Comparison of ENCODE assay signal across 15 cellular contexts in genomic region chr7:74709880-74710671, GRCh38. TPM values are rescaled to one million over a fixed set of nuclear protein-coding genes. Genes with fewer than 3 reads are reported as not detected.
A peak's percentile ranks its signal among the peaks of the same experiment; 100 is the strongest.
DNase-seq lines count a peak whose midpoint lies in the region; ATAC-seq, FAIRE-seq and TF ChIP-seq lines count a peak whose summit lies in the region.
"Had no signal": no experiment of that assay in that cellular context is flagged by ENCODE, and none has a peak within 500 bp of the region (broad histone marks: within the 10 kb centered on the region; RNA-seq: fewer than 3 reads in every experiment).

No MANE protein-coding gene starts in this region.

- H3K4me2 ChIP-seq in osteoblast (ENCODE audit: insufficient read depth, low read length): no peak overlapping the region

- H3K4me1 ChIP-seq in right lobe of liver: peaks cover 0 to 39% (median 19%) of the 10 kb centered on the region in 4 donors
- H3K4me1 ChIP-seq in osteoblast (ENCODE audit: insufficient read depth, low read length): no peaks in the 10 kb centered on the region
- H3K4me1 ChIP-seq: SJSA1 had no signal

- in situ Hi-C loops in brain microvascular endothelial cell (cut with HindIII; ENCODE audit: low pct_ligation_motif_present, low sequenced_read_pairs): no loop called here

- peak; percentile 40 for TF ChIP-seq CTCF in brain microvascular endothelial cell (IDR thresholded peaks at IDR 0.05; ENCODE audit: low read depth, low read length, missing control alignments)
- TF ChIP-seq CTCF in right lobe of liver (IDR thresholded peaks at IDR 0.05): peak; percentile 35 to 58 (median 44)
- no peak for TF ChIP-seq CTCF in osteoblast (IDR thresholded peaks at IDR 0.05; ENCODE audit: extremely low read depth, low read depth, low read length)

- 43% methylated on average over 10 of the region's 10 CpGs for WGBS in right lobe of liver (ENCODE audit: insufficient coverage, low coverage, low lambda C conversion rate, missing lambda C conversion rate)

- peak; percentile 77 to 87 (median 80) for ATAC-seq in right lobe of liver
- no peak for ATAC-seq in HG03439 (IDR thresholded peaks at IDR 0.05; ENCODE audit: unreplicated experiment)

- H4K20me1 ChIP-seq in osteoblast (ENCODE audit: insufficient read depth, low read length): peaks cover 6% of the 10 kb centered on the region

- H3K27me3 ChIP-seq in brain microvascular endothelial cell (replicated peaks): no peaks in the 10 kb centered on the region
- H3K27me3 ChIP-seq in right lobe of liver: no peaks in the 10 kb centered on the region
- H3K27me3 ChIP-seq in osteoblast (ENCODE audit: insufficient read depth, low read length): no peaks in the 10 kb centered on the region
- H3K27me3 ChIP-seq: SJSA1 had no signal

- no peak overlapping the region for H2AFZ ChIP-seq in osteoblast (ENCODE audit: low read length)

- no peak overlapping the region for H3K27ac ChIP-seq in brain microvascular endothelial cell
- peak overlapping the region in 2 of 3 donors; percentile 23 to 57 for H3K27ac ChIP-seq in right lobe of liver
- H3K27ac ChIP-seq in osteoblast (ENCODE audit: low read depth, low read length): no peak overlapping the region
- H3K27ac ChIP-seq: SJSA1, VCaP had no signal

- peak; percentile 76 for FAIRE-seq in G401.6 (lab: Jason Lieb, UNC)

- intact Hi-C loops in right lobe of liver (cut with DNase I): no loop called here

- H3K79me2 ChIP-seq in osteoblast (ENCODE audit: insufficient read depth, low read length): peaks cover 12% of the 10 kb centered on the region

- H3K4me3 ChIP-seq in brain microvascular endothelial cell (ENCODE audit: low read depth, low read length): no peak overlapping the region
- H3K4me3 ChIP-seq in right lobe of liver: peak overlapping the region in 1 of 3 donors; percentile 2
- no peak overlapping the region for H3K4me3 ChIP-seq in osteoblast (ENCODE audit: insufficient read depth, low read length)
- H3K4me3 ChIP-seq: SJSA1 had no signal

- H3K36me3 ChIP-seq in brain microvascular endothelial cell (replicated peaks) (peaks cover 57% of the 10 kb centered on the region), right lobe of liver (peaks cover 0 to 35% (median 21%) of the 10 kb centered on the region in 4 donors), osteoblast (ENCODE audit: insufficient read depth, low read length) (peaks cover 92% of the 10 kb centered on the region)

- TF ChIP-seq POLR2A in right lobe of liver (IDR thresholded peaks at IDR 0.05): no peak

- peak; percentile 18 for DNase-seq in M059J (ENCODE audit: low read depth)
- DNase-seq in brain microvascular endothelial cell: no peak
- no peak for DNase-seq in right lobe of liver
- no peak for DNase-seq in activated CD4-positive, alpha-beta T cell treated with anti-CD3 and anti-CD28 coated beads for 1 hour
- DNase-seq in AG20443 (ENCODE audit: low spot score): no peak
- DNase-seq in osteoblast (ENCODE audit: insufficient read length, low spot score, missing footprints): no peak
- DNase-seq: activated naive CD8-positive, alpha-beta T cell treated with anti-CD3 and anti-CD28 coated beads, Interleukin-2, amount 10 ng/mL, durations not matched to agents 7 days and 5 days; NCI-H1048; NCI-H524 treated with DMSO at 0.1 percent for 48 hours; trophoblast cell had no signal

- no peaks in the 10 kb centered on the region for H3K9me3 ChIP-seq in right lobe of liver
- H3K9me3 ChIP-seq in osteoblast (ENCODE audit: low read depth, low read length): peaks cover 2% of the 10 kb centered on the region
- H3K9me3 ChIP-seq: Caco-2, SJSA1 had no signal

RNA-seq across cellular contexts. Expression of gene GTF2I, which starts 52.6 kb away (rescaled TPM):
- total RNA-seq in M059J (2014; rRNA removed; shearing (Covaris generic)): 92.8 and 156 TPM in 2 replicates
- total RNA-seq in right lobe of liver (100 to 1,000 TPM in 2 of 6 experiments, 10 to 100 TPM in 4; 59.0 to 116 (median 90.9) TPM), osteoblast (143 and 153 TPM in 2 replicates)

Comparison
In these comparisons a context has a peak if more than half of its experiments do, and no peak if none do; other contexts are left out.
1. H3K27ac ChIP-seq: peak in right lobe of liver (2 of 3); none in brain microvascular endothelial cell (single experiment) and osteoblast (single experiment).